19 cellular contexts compared by ENCODE assay signal in the genomic region with DNA sequence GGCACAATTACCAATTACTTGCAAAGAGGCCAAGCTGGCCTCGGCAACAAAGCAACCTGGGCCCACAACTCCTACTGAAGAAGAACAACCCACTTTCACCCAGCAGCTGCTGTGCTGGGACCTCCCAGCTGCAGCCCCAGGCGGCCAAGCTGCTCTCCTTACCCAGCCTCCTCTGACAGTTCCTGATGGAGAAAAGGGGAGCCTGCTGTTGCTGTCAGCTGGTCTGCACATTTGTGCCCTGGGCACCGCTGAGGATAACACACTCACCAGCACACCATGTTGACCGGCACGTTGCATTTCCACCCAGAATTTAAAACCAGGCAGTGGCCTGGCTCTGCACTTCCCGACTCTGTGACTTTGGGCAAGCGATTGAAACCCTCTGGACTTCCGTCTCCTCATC. TPM values are rescaled to one million over a fixed set of nuclear protein-coding genes. Genes with fewer than 3 reads are reported as not detected.
A peak's percentile ranks its signal among the peaks of the same experiment; 100 is the strongest.
DNase-seq lines count a peak whose midpoint lies in the region; ATAC-seq lines count a peak whose summit lies in the region.
"Had no signal": no experiment of that assay in that cellular context is flagged by ENCODE, and none has a peak within 500 bp of the region (broad histone marks: within the 10 kb centered on the region; RNA-seq: fewer than 3 reads in every experiment).

No MANE protein-coding gene starts in this region.

- DNase-seq in NCI-H146 (lab: John Stamatoyannopoulos, UW) (peak; percentile 32), NCI-H146 treated with DMSO at 0.1 percent for 48 hours (lab: John Stamatoyannopoulos, UW; ENCODE audit: unreplicated experiment) (no peak), SJCRH30 (peak; percentile 78 to 83), retina (peak; percentile 27), inferior parietal cortex (ENCODE audit: extremely low spot score) (no peak), NCI-H1694 (lab: John Stamatoyannopoulos, UW) (no peak)
- DNase-seq: 8988T, DMS 273 treated with DMSO at 0.1 percent for 48 hours, MV-4-11, NCI-H2029 treated with DMSO at 0.1 percent for 48 hours, NCI-H2171 treated with DMSO at 0.1 percent for 48 hours, NCI-H748 treated with DMSO at 0.1 percent for 48 hours, RPMI8226, SIG-M5 had no signal

- H3K4me3 ChIP-seq in SJCRH30 = peak overlapping the region; percentile 60
- H3K4me3 ChIP-seq: GM12878 had no signal

- peak; percentile 17 for ATAC-seq in esophagus mucosa
- no peak for ATAC-seq in GM19324 (IDR thresholded peaks at IDR 0.05; ENCODE audit: low FRiP score, unreplicated experiment)
- ATAC-seq: GM12878, HepG2 had no signal

- H3K9me3 ChIP-seq in SJCRH30 (replicated peaks) = 0 out of 2 replicates have a peak, but pooled peaks cover 2% of the 10 kb centered on the region

- H3K27me3 ChIP-seq in SJCRH30 = no peaks in the 10 kb centered on the region

- H3K36me3 ChIP-seq in SJCRH30 = no peaks in the 10 kb centered on the region

- H3K27ac ChIP-seq in SJCRH30 = peak overlapping the region; percentile 70
- H3K27ac ChIP-seq: KMS-11 had no signal

- H3K4me1 ChIP-seq in SJCRH30 = peaks cover 19% of the 10 kb centered on the region; the same call in 1 of the 2 replicates

RNA-seq across cellular contexts. Expression of a gene that starts 33.6 kb away (rescaled TPM):
- 0.30 and 0.53 TPM in 2 replicates for total RNA-seq in SJCRH30 (2014; rRNA removed; shearing (Covaris generic))
- total RNA-seq in esophagus mucosa = 0.36 TPM
- total RNA-seq: GM12878 had no signal

Comparison
In these comparisons a context has a peak if more than half of its experiments do, and no peak if none do; other contexts are left out.
1. DNase-seq: peak in NCI-H146 (single experiment), SJCRH30 (2 of 2) and retina (single experiment); none in NCI-H146 treated with DMSO at 0.1 percent for 48 hours (single experiment), inferior parietal cortex (single experiment) and NCI-H1694 (single experiment).